In the genomic region with DNA sequence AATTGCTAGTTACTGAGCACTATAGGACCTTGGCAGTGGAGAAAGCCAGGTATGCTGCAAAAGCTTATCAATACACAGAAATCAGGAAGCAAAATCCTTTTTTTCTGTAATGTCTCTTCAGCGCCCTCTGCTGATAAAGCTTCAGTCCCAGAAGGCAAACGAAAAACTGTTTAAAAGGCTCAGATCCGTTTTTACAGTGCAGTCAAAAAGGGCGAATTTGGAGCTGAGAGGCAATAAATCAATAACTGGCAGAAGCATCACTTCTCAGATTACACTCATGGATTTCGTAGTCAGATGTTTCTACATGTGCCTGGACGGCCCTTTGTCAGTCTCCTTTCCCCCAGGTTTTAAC, we compare ENCODE assay signal across 1 cellular context.
TF ChIP-seq lines count a peak whose summit lies in the region.

No MANE protein-coding gene starts in this region.

TF ChIP-seq in HepG2, 621 proteins besides CTCF, POLR2A, EP300 and RAD21 (continued from another document and continues in another):
- no peak; the same call in 1 of the 2 replicates for TF ChIP-seq STAT6 (CRISPR knock-in tag; IDR thresholded peaks at IDR 0.05; ENCODE audit: borderline replicate concordance)
- no peak for TF ChIP-seq ZNF260 (CRISPR knock-in tag; IDR thresholded peaks at IDR 0.05; ENCODE audit: borderline replicate concordance, low read depth)
- TF ChIP-seq ZNF121 (CRISPR knock-in tag; IDR thresholded peaks at IDR 0.05), result no peak
- TF ChIP-seq GABPA (IDR thresholded peaks at IDR 0.05; ENCODE audit: low read depth, low read length), result no peak
- TF ChIP-seq GABPA (CRISPR knock-in tag; IDR thresholded peaks at IDR 0.05; ENCODE audit: low read depth), result no peak; the same call in 1 of the 2 replicates
- no peak for TF ChIP-seq PAWR (CRISPR knock-in tag; IDR thresholded peaks at IDR 0.05; ENCODE audit: borderline replicate concordance)
- no peak for TF ChIP-seq SNAI1 (CRISPR knock-in tag; IDR thresholded peaks at IDR 0.05; ENCODE audit: borderline replicate concordance)
- TF ChIP-seq RORA (CRISPR knock-in tag; IDR thresholded peaks at IDR 0.05), result no peak
- no peak for TF ChIP-seq CBX1 (IDR thresholded peaks at IDR 0.05; ENCODE audit: low read depth)
- no peak for TF ChIP-seq MAX (IDR thresholded peaks at IDR 0.05)
- no peak for TF ChIP-seq REPIN1 (CRISPR knock-in tag; IDR thresholded peaks at IDR 0.05; ENCODE audit: borderline replicate concordance, low read depth)
- 0 out of 2 replicates have a peak, but pooled peaks have one; percentile 62 for TF ChIP-seq ZNF317 (CRISPR knock-in tag; IDR thresholded peaks at IDR 0.05)
- TF ChIP-seq DPF2 (CRISPR knock-in tag; IDR thresholded peaks at IDR 0.05; ENCODE audit: borderline replicate concordance, low read depth), result 0 out of 2 replicates have a peak, but pooled peaks have one; percentile 12
- TF ChIP-seq DMTF1 (CRISPR knock-in tag; IDR thresholded peaks at IDR 0.05), result no peak
- TF ChIP-seq, protein P1, sequence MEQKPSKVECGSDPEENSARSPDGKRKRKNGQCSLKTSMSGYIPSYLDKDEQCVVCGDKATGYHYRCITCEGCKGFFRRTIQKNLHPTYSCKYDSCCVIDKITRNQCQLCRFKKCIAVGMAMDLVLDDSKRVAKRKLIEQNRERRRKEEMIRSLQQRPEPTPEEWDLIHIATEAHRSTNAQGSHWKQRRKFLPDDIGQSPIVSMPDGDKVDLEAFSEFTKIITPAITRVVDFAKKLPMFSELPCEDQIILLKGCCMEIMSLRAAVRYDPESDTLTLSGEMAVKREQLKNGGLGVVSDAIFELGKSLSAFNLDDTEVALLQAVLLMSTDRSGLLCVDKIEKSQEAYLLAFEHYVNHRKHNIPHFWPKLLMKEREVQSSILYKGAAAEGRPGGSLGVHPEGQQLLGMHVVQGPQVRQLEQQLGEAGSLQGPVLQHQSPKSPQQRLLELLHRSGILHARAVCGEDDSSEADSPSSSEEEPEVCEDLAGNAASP (CRISPR knock-in tag; IDR thresholded peaks at IDR 0.05; ENCODE audit: borderline replicate concordance), result no peak
- TF ChIP-seq, protein P2, sequence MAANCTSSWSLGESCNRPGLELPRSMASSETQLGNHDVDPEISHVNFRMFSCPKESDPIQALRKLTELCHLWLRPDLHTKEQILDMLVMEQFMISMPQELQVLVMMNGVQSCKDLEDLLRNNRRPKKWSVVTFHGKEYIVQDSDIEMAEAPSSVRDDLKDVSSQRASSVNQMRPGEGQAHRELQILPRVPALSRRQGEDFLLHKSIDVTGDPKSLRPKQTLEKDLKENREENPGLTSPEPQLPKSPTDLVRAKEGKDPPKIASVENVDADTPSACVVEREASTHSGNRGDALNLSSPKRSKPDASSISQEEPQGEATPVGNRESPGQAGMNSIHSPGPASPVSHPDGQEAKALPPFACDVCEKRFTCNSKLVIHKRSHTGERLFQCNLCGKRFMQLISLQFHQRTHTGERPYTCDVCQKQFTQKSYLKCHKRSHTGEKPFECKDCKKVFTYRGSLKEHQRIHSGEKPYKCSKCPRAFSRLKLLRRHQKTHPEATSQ (CRISPR knock-in tag; IDR thresholded peaks at IDR 0.05; ENCODE audit: borderline replicate concordance), result no peak
- no peak for TF ChIP-seq ZNF281 (CRISPR knock-in tag; IDR thresholded peaks at IDR 0.05; ENCODE audit: borderline replicate concordance)
- no peak for TF ChIP-seq PCBP2 (optimal IDR thresholded peaks at IDR 0.05; ENCODE audit: low read depth, low read length, poor library complexity, severe bottlenecking)
- no peak for TF ChIP-seq PRPF4 (IDR thresholded peaks at IDR 0.05; ENCODE audit: low read depth, low read length, poor library complexity, severe bottlenecking)
- no peak for TF ChIP-seq ZNF569 (CRISPR knock-in tag; IDR thresholded peaks at IDR 0.05; ENCODE audit: borderline replicate concordance)
- no peak for TF ChIP-seq ZZZ3 (CRISPR knock-in tag; IDR thresholded peaks at IDR 0.05; ENCODE audit: borderline replicate concordance)
- TF ChIP-seq ZNF737 (CRISPR knock-in tag; IDR thresholded peaks at IDR 0.05; ENCODE audit: borderline replicate concordance), result peak; percentile 64; the same call in 1 of the 2 replicates
- TF ChIP-seq KDM2A (CRISPR knock-in tag; IDR thresholded peaks at IDR 0.05; ENCODE audit: borderline replicate concordance, low read depth), result no peak
- TF ChIP-seq, protein P3, sequence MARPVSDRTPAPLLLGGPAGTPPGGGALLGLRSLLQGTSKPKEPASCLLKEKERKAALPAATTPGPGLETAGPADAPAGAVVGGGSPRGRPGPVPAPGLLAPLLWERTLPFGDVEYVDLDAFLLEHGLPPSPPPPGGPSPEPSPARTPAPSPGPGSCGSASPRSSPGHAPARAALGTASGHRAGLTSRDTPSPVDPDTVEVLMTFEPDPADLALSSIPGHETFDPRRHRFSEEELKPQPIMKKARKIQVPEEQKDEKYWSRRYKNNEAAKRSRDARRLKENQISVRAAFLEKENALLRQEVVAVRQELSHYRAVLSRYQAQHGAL (CRISPR knock-in tag; IDR thresholded peaks at IDR 0.05; ENCODE audit: not compliant biosample characterization), result no peak
- TF ChIP-seq MAFF (IDR thresholded peaks at IDR 0.05; ENCODE audit: low read depth, low read length), result no peak
- TF ChIP-seq RBM39 (IDR thresholded peaks at IDR 0.05; ENCODE audit: low read depth, low read length, poor library complexity, severe bottlenecking), result no peak
- no peak for TF ChIP-seq TRAFD1 (CRISPR knock-in tag; IDR thresholded peaks at IDR 0.05; ENCODE audit: borderline replicate concordance)
- TF ChIP-seq THAP8 (CRISPR knock-in tag; IDR thresholded peaks at IDR 0.05; ENCODE audit: borderline replicate concordance), result no peak
- no peak for TF ChIP-seq SRSF9 (IDR thresholded peaks at IDR 0.05; ENCODE audit: borderline replicate concordance, insufficient read depth, low read depth, low read length, poor library complexity, severe bottlenecking)
- TF ChIP-seq ZNF841 (CRISPR knock-in tag; IDR thresholded peaks at IDR 0.05; ENCODE audit: borderline replicate concordance), result no peak
- TF ChIP-seq ZNF207 (IDR thresholded peaks at IDR 0.05; ENCODE audit: borderline replicate concordance), result no peak
- peak; percentile 94 for TF ChIP-seq ZNF230 (CRISPR knock-in tag; IDR thresholded peaks at IDR 0.05)
- TF ChIP-seq ZFP36L2 (CRISPR knock-in tag; IDR thresholded peaks at IDR 0.05), result no peak
- TF ChIP-seq PHB2 (IDR thresholded peaks at IDR 0.05; ENCODE audit: partially characterized antibody), result no peak
- TF ChIP-seq TCF7L2 (IDR thresholded peaks at IDR 0.05; ENCODE audit: low read depth, low read length), result no peak
- no peak for TF ChIP-seq NRL (CRISPR knock-in tag; IDR thresholded peaks at IDR 0.05; ENCODE audit: borderline replicate concordance)
- TF ChIP-seq ZNF292 (CRISPR knock-in tag; IDR thresholded peaks at IDR 0.05; ENCODE audit: borderline replicate concordance, low read depth), result peak; percentile 27; the same call in 1 of the 2 replicates
- TF ChIP-seq ZSCAN9 (CRISPR knock-in tag; IDR thresholded peaks at IDR 0.05; ENCODE audit: borderline replicate concordance), result no peak
- no peak for TF ChIP-seq THAP7 (CRISPR knock-in tag; IDR thresholded peaks at IDR 0.05)
- TF ChIP-seq PHF20 (CRISPR knock-in tag; IDR thresholded peaks at IDR 0.05), result no peak; the same call in 1 of the 2 replicates
- TF ChIP-seq, protein P4, sequence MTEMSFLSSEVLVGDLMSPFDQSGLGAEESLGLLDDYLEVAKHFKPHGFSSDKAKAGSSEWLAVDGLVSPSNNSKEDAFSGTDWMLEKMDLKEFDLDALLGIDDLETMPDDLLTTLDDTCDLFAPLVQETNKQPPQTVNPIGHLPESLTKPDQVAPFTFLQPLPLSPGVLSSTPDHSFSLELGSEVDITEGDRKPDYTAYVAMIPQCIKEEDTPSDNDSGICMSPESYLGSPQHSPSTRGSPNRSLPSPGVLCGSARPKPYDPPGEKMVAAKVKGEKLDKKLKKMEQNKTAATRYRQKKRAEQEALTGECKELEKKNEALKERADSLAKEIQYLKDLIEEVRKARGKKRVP (CRISPR knock-in tag; IDR thresholded peaks at IDR 0.05), result no peak
- TF ChIP-seq, protein P5, sequence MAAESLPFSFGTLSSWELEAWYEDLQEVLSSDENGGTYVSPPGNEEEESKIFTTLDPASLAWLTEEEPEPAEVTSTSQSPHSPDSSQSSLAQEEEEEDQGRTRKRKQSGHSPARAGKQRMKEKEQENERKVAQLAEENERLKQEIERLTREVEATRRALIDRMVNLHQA (CRISPR knock-in tag; IDR thresholded peaks at IDR 0.05), result no peak
- 0 out of 2 replicates have a peak, but pooled peaks have one; percentile 42 for TF ChIP-seq ZNF576 (CRISPR knock-in tag; IDR thresholded peaks at IDR 0.05)
